Comparison of ENCODE assay signal across 23 cellular contexts in genomic region chr1:23428136-23428905, GRCh38.
"Had no signal": no experiment of that assay in that cellular context is flagged by ENCODE, and none has a peak within 500 bp of the region (broad histone marks: within the 10 kb centered on the region; RNA-seq: fewer than 3 reads in every experiment).

No MANE protein-coding gene starts in this region.

- FAIRE-seq: pancreas, TTC549 had no signal

- H3K27me3 ChIP-seq: gastrocnemius medialis, pancreas, right atrium auricular region, tibial nerve had no signal

- H3K27ac ChIP-seq: left ventricle myocardium inferior, neutrophil, pancreas, psoas muscle, right atrium auricular region, tibial nerve, WERI-Rb-1 had no signal

- H3K4me3 ChIP-seq: gastrocnemius medialis, left ventricle myocardium inferior, pancreas, psoas muscle, right atrium auricular region, tibial nerve had no signal

- ATAC-seq: activated CD8-positive, alpha-beta memory T cell treated with anti-CD3 and anti-CD28 coated beads, Interleukin-2, amount 10 ng/mL, durations not matched to agents 7 days and 5 days; activated CD8-positive, alpha-beta T cell treated with anti-CD3 and anti-CD28 coated beads for 36 hours; esophagus mucosa; gastrocnemius medialis; pancreas; psoas muscle had no signal

- H3K9me3 ChIP-seq: gastrocnemius medialis, left ventricle myocardium inferior, neutrophil, pancreas, psoas muscle, right atrium auricular region, tibial nerve had no signal

- DNase-seq: activated CD4-positive, alpha-beta T cell treated with anti-CD3 and anti-CD28 coated beads, Interleukin-2, amount 10 ng/mL, durations not matched to agents 7 days and 5 days; activated CD4-positive, CD25-positive, alpha-beta regulatory T cell treated with anti-CD3 and anti-CD28 coated beads, Interleukin-2, amount 50 U/mL, for 72 hours; activated CD8-positive, alpha-beta memory T cell treated with anti-CD3 and anti-CD28 coated beads, Interleukin-2, amount 10 ng/mL, durations not matched to agents 7 days and 5 days; activated CD8-positive, alpha-beta T cell treated with anti-CD3 and anti-CD28 coated beads for 36 hours; activated effector memory CD4-positive, alpha-beta T cell treated with anti-CD3 and anti-CD28 coated beads, Interleukin-2, amount 50 U/mL, for 16 hours; activated naive CD4-positive, alpha-beta T cell treated with anti-CD3 and anti-CD28 coated beads, Interleukin-2, amount 10 ng/mL, durations not matched to agents 7 days and 5 days; activated T-cell treated with anti-CD3 and anti-CD28 coated beads for 4 hours; amygdala; central memory CD4-positive, alpha-beta T cell; dermis blood vessel endothelial cell; effector CD8-positive, alpha-beta T cell; gastrocnemius medialis; hypothalamus; left ventricle myocardium inferior; midbrain; pancreas; psoas muscle; WERI-Rb-1 had no signal

- H3K36me3 ChIP-seq: neutrophil had no signal
